17 cellular contexts compared by ENCODE assay signal in genomic region chr6:7773322-7773721, GRCh38. TPM values are rescaled to one million over a fixed set of nuclear protein-coding genes. Genes with fewer than 3 reads are reported as not detected.
DNase-seq lines count a peak whose midpoint lies in the region; ATAC-seq and TF ChIP-seq lines count a peak whose summit lies in the region.
"Had no signal": no experiment of that assay in that cellular context is flagged by ENCODE, and none has a peak within 500 bp of the region (broad histone marks: within the 10 kb centered on the region; RNA-seq: fewer than 3 reads in every experiment).

No MANE protein-coding gene starts in this region.

- H2BK120ac ChIP-seq in IMR-90 (ENCODE audit: low read depth, low read length) = no peak overlapping the region
- no peak overlapping the region for H2BK120ac ChIP-seq in mesendoderm (ENCODE audit: low read depth, low read length)

- CTCF ChIA-PET in IMR-90 (lab: Yijun Ruan, JAX) = no interaction called here

- dilution Hi-C loops in IMR-90 (cut with HindIII; ENCODE audit: low sequenced_read_pairs, unreplicated experiment) = no loop called here

- H3K27ac ChIP-seq in IMR-90 (ENCODE audit: insufficient read depth, low read length) = no peak overlapping the region
- no peak overlapping the region for H3K27ac ChIP-seq in gastrocnemius medialis
- no peak overlapping the region for H3K27ac ChIP-seq in mesendoderm (ENCODE audit: low read depth, low read length)
- H3K27ac ChIP-seq: BLaER1 had no signal

- H2BK15ac ChIP-seq in IMR-90 (ENCODE audit: low read depth, low read length) (no peak overlapping the region), mesendoderm (replicated peaks; ENCODE audit: low read depth) (no peak overlapping the region)

- DNase-seq in ELR (ENCODE audit: low read depth) (peak; percentile 9), IMR-90 (peak; percentile 58), dermis microvascular lymphatic vessel endothelial cell (ENCODE audit: low read depth in 2 of 2) (peak; percentile 4 to 25), iris pigment epithelial cell (ENCODE audit: low read depth) (peak; percentile 43), gastrocnemius medialis (no peak), mesendoderm (no peak), COR-L47 (lab: John Stamatoyannopoulos, UW) (no peak)
- DNase-seq: 8988T; Calu3; CD4-positive, alpha-beta memory T cell; DMS79 treated with DMSO at 0.1 percent for 48 hours; GOT3; H7; KBM-7 had no signal

- no peak overlapping the region for H2BK20ac ChIP-seq in IMR-90 (ENCODE audit: low read depth, low read length)

- H4K20me1 ChIP-seq in IMR-90 (ENCODE audit: insufficient read depth, low read length) = no peaks in the 10 kb centered on the region
- H4K20me1 ChIP-seq: BLaER1 had no signal

- H3K36me3 ChIP-seq in IMR-90 (ENCODE audit: control insufficient read depth, insufficient read depth, low read length) = no peaks in the 10 kb centered on the region
- H3K36me3 ChIP-seq in gastrocnemius medialis = no peaks in the 10 kb centered on the region
- H3K36me3 ChIP-seq in mesendoderm (ENCODE audit: control insufficient read depth, insufficient read depth, low read length) = no peaks in the 10 kb centered on the region
- H3K36me3 ChIP-seq: BLaER1 had no signal

- intact Hi-C loops in IMR-90 (cut with micrococcal nuclease) = no loop called here
- intact Hi-C loops in gastrocnemius medialis (cut with DNase I; ENCODE audit: low total_unique reads) = no loop called here

- H3K56ac ChIP-seq in IMR-90 (ENCODE audit: extremely low read depth, insufficient read depth, low read length) = no peak overlapping the region
- H3K56ac ChIP-seq in mesendoderm (ENCODE audit: low read length) = no peak overlapping the region

- no TSS peak for BruUV-seq in IMR-90 (replicated peaks; lab: Mats Ljungman, UMichigan)

- WGBS in IMR-90 (ENCODE audit: extremely low coverage in 2 of 2, insufficient read length in 1 of 2), 2 experiments = no CpG with 5 or more reads among the region's 3 CpGs
- no CpG with 5 or more reads among the region's 3 CpGs for WGBS in mesendoderm (ENCODE audit: extremely low coverage, insufficient coverage, low lambda C conversion rate)

- H3K9me3 ChIP-seq in IMR-90 (ENCODE audit: control insufficient read depth, insufficient read depth, low read length) (no peaks in the 10 kb centered on the region), gastrocnemius medialis (no peaks in the 10 kb centered on the region)
- H3K9me3 ChIP-seq: BLaER1 had no signal

- H2BK5ac ChIP-seq in IMR-90 (ENCODE audit: low read depth, low read length, poor library complexity, severe bottlenecking) = no peak overlapping the region
- no peak overlapping the region for H2BK5ac ChIP-seq in mesendoderm (ENCODE audit: low read length)

- no peak for TF ChIP-seq RAD21 in IMR-90 (IDR thresholded peaks at IDR 0.05; ENCODE audit: low read length)

- no peak overlapping the region for H2AK5ac ChIP-seq in IMR-90 (ENCODE audit: low read depth, low read length)
- no peak overlapping the region for H2AK5ac ChIP-seq in mesendoderm (ENCODE audit: low read length)

- no peak overlapping the region for H2AK9ac ChIP-seq in IMR-90 (replicated peaks; ENCODE audit: low read depth, low read length, poor library complexity)

- no peak for TF ChIP-seq CTCF in IMR-90 (conservative IDR thresholded peaks at IDR 0.05; ENCODE audit: low read depth, low read length)
- TF ChIP-seq CTCF in gastrocnemius medialis (IDR thresholded peaks at IDR 0.05 in 4 of 5, conservative IDR thresholded peaks at IDR 0.05 in 1 of 5) = no peak

- H4K8ac ChIP-seq in IMR-90 (ENCODE audit: low read depth in 2 of 2, low read length in 2 of 2) = no peak overlapping the region
- H4K8ac ChIP-seq in mesendoderm (ENCODE audit: low read depth, low read length) = no peak overlapping the region

- in situ Hi-C loops in IMR-90 (cut with MboI; ENCODE audit: low sequenced_read_pairs) = no loop called here
- in situ Hi-C loops in gastrocnemius medialis (cut with MboI; ENCODE audit: low sequenced_read_pairs in 4 of 4) = no loop called here

- H3K4me3 ChIP-seq in IMR-90 (ENCODE audit: insufficient read depth, low read depth, low read length) (no peak overlapping the region), gastrocnemius medialis (no peak overlapping the region), mesendoderm (ENCODE audit: low read length) (no peak overlapping the region)
- H3K4me3 ChIP-seq: BLaER1 had no signal

- H4K91ac ChIP-seq in IMR-90 (ENCODE audit: insufficient read depth, low read depth, low read length) = no peak overlapping the region

- TF ChIP-seq POLR2A in IMR-90 (IDR thresholded peaks at IDR 0.05; ENCODE audit: low read depth, low read length) = no peak
- no peak for TF ChIP-seq POLR2A in gastrocnemius medialis (IDR thresholded peaks at IDR 0.05)

- H3K4ac ChIP-seq in IMR-90 (ENCODE audit: low read depth, low read length) (no peak overlapping the region), mesendoderm (ENCODE audit: low read depth, low read length) (no peak overlapping the region)

- H3K4me1 ChIP-seq in IMR-90 (ENCODE audit: control insufficient read depth, insufficient read depth, low read length) (peaks cover 12% of the 10 kb centered on the region), gastrocnemius medialis (no peaks in the 10 kb centered on the region), mesendoderm (ENCODE audit: control insufficient read depth, low read depth, low read length) (no peaks in the 10 kb centered on the region)

- H3K9me1 ChIP-seq in IMR-90 (ENCODE audit: insufficient read depth, low read length) = no peaks in the 10 kb centered on the region; the same call in 1 of the 2 replicates

- H2AFZ ChIP-seq in IMR-90 (replicated peaks; ENCODE audit: low read length, poor library complexity) = no peak overlapping the region

- H3K27me3 ChIP-seq in IMR-90 (ENCODE audit: control insufficient read depth, insufficient read depth, low read length) (peaks cover 14% of the 10 kb centered on the region), gastrocnemius medialis (no peaks in the 10 kb centered on the region), mesendoderm (ENCODE audit: insufficient read depth, low read length, poor library complexity) (no peaks in the 10 kb centered on the region)
- H3K27me3 ChIP-seq: BLaER1 had no signal

- no peak overlapping the region for H3K4me2 ChIP-seq in IMR-90 (ENCODE audit: low read depth, low read length)
- H3K4me2 ChIP-seq in mesendoderm (ENCODE audit: low read length) = no peak overlapping the region
- H3K4me2 ChIP-seq: BLaER1 had no signal

- no peak overlapping the region for H3K9ac ChIP-seq in IMR-90 (ENCODE audit: low read depth, low read length)
- H3K9ac ChIP-seq in mesendoderm (ENCODE audit: low read length) = no peak overlapping the region
- H3K9ac ChIP-seq: BLaER1 had no signal

- ATAC-seq in IMR-90 (ENCODE audit: low read depth) (peak; percentile 93), HG03025 (IDR thresholded peaks at IDR 0.05; ENCODE audit: low FRiP score, unreplicated experiment) (no peak), gastrocnemius medialis (no peak)

- H3K79me1 ChIP-seq in IMR-90 (ENCODE audit: low read depth in 1 of 2, low read length in 2 of 2) (no peaks in the 10 kb centered on the region), mesendoderm (ENCODE audit: low read length) (no peaks in the 10 kb centered on the region)

- no peak overlapping the region for H3K14ac ChIP-seq in IMR-90 (replicated peaks; ENCODE audit: low read depth, low read length)

- H3K23ac ChIP-seq in IMR-90 (ENCODE audit: low read depth, low read length) = no peak overlapping the region
- no peak overlapping the region for H3K23ac ChIP-seq in mesendoderm (ENCODE audit: low read length)

- H3K18ac ChIP-seq in IMR-90 (ENCODE audit: low read depth, low read length) (no peak overlapping the region), mesendoderm (ENCODE audit: low read length) (no peak overlapping the region)

- H4K5ac ChIP-seq in IMR-90 (ENCODE audit: low read depth, low read length) (no peak overlapping the region), mesendoderm (ENCODE audit: low read length) (no peak overlapping the region)

- H3K79me2 ChIP-seq in mesendoderm (ENCODE audit: control insufficient read depth, insufficient read depth, low read length) = no peaks in the 10 kb centered on the region

- POLR2A ChIA-PET in IMR-90 (lab: Charles Lee; ENCODE audit: unreplicated experiment) = interaction anchor here (0.6 kb wide), 1 partner anchor 15 kb away, joined by 4 read pairs; no protein-coding TSS in a partner anchor

TF ChIP-seq in IMR-90, 13 proteins besides CTCF, POLR2A, EP300 and RAD21:
- TF ChIP-seq FOS (IDR thresholded peaks at IDR 0.05; ENCODE audit: low read depth, low read length) (peak; percentile 25; the same call in 1 of the 2 replicates), MAFK (IDR thresholded peaks at IDR 0.05; ENCODE audit: low read depth, low read length) (no peak), CEBPB (IDR thresholded peaks at IDR 0.05; ENCODE audit: low read depth, low read length) (no peak)

RNA-seq across cellular contexts. Expression of gene BMP6, which starts 47.4 kb away (rescaled TPM):
- 0.18 and 0.28 TPM in 2 replicates for total RNA-seq in IMR-90 (2012; rRNA removed)
- 0.19 TPM in 2 replicates for polyA plus RNA-seq in IMR-90 (2012; rRNA removed)
- polyA plus RNA-seq in IMR-90 (2012; cell fraction: cytosol; rRNA removed) = 0.14 and 0.20 TPM in 2 replicates
- polyA plus RNA-seq in IMR-90 (2012; cell fraction: nucleus; rRNA removed; ENCODE audit: low replicate concordance) = 0.07 and 0.17 TPM in 2 replicates
- total RNA-seq in dermis microvascular lymphatic vessel endothelial cell = 72.8 and 153 TPM in 2 replicates
- 1 to 10 TPM; 1.7 to 8.3 (median 3.3) TPM for total RNA-seq in gastrocnemius medialis
- 0.18 TPM for polyA plus RNA-seq in mesendoderm (2013, experiment 1 of 2)
- polyA plus RNA-seq in mesendoderm (2013, experiment 2 of 2) = 0.15 TPM
- total RNA-seq: CD4-positive, alpha-beta memory T cell had no signal
- polyA plus RNA-seq: CD14-positive monocyte had no signal

Comparison
In these comparisons a context has a peak if more than half of its experiments do, and no peak if none do; other contexts are left out.
1. DNase-seq: peak in ELR (single experiment), IMR-90 (single experiment), dermis microvascular lymphatic vessel endothelial cell (2 of 2) and iris pigment epithelial cell (single experiment); none in gastrocnemius medialis (0 of 2), mesendoderm (single experiment) and COR-L47 (single experiment).